In the genomic region with DNA sequence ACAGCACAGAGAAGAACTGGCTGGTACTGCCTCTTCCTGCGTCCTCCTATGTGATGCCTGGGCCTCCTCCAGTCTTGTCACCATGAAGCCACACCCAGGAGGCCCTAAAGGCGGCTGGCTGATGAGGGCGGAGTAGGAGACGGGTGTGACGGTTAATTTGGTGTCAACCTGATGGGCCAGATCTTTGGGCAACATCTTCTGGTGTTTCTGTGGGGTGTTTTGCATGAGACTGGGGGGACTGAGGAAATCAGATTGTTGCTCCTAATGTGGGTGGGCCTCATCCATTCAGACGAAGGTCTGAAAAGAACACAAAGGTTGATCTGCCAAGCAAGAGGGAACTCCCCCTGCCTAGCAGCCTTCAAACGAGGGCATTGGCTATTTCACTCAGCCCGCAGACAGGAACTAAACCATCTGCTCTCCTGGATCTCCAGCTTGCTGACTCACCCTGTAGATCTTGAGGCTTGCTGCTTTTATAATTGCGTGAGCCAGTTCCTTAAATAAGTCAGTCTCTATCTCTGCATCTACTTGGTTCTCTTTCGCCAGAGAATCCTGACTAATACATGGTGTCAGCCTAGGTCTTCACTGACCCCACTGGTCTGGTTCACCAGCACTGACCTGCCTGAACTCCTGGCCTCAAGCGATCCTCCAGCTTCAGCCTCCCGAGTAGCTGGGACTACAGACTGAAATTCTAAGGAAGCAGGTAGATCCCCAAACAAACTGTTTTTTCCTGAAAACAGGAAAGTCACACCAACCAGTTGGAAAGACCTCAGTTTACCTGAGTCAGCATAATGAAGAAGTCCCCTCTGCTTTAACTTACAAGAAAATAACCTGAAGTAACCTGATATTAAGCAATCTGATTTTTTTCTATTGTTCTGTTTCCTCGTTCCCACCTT, we compare ENCODE assay signal across 8 cellular contexts.
DNase-seq lines count a peak whose midpoint lies in the region; ATAC-seq and TF ChIP-seq lines count a peak whose summit lies in the region.

No MANE protein-coding gene starts in this region.

- no peaks in the 10 kb centered on the region for H3K27me3 Mint-ChIP-seq in effector memory CD8-positive, alpha-beta T cell
- peaks cover 4 to 7% of the 10 kb centered on the region in 2 donors for H3K27me3 Mint-ChIP-seq in stimulated activated naive B cell treated with anti-CD40 and anti-IgM and Interleukin-4, amounts not matched to agents 10 μg/mL and 1 μg/mL and 100 μg/mL, for 72 hours

- no peaks in the 10 kb centered on the region for H3K9me3 Mint-ChIP-seq in effector memory CD8-positive, alpha-beta T cell
- no peaks in the 10 kb centered on the region for H3K9me3 Mint-ChIP-seq in stimulated activated naive B cell treated with anti-CD40 and anti-IgM and Interleukin-4, amounts not matched to agents 10 μg/mL and 1 μg/mL and 100 μg/mL, for 72 hours

- peak overlapping the region; percentile 37 for H3K27ac ChIP-seq in OCI-LY1 (ENCODE audit: low read depth, low read length, poor library complexity, severe bottlenecking)

- peaks cover 23% of the 10 kb centered on the region for H3K4me1 ChIP-seq in OCI-LY1 (ENCODE audit: insufficient read depth, low read length, severe bottlenecking)

- H3K4me3 Mint-ChIP-seq in effector memory CD8-positive, alpha-beta T cell: no peak overlapping the region
- H3K4me3 Mint-ChIP-seq in stimulated activated naive B cell treated with anti-CD40 and anti-IgM and Interleukin-4, amounts not matched to agents 10 μg/mL and 1 μg/mL and 100 μg/mL, for 72 hours: no peak overlapping the region

- H3K9ac ChIP-seq in OCI-LY1 (ENCODE audit: low read length): no peak overlapping the region

- no peaks in the 10 kb centered on the region for H3K9me2 ChIP-seq in OCI-LY1 (ENCODE audit: low read depth, low read length)

- no peaks in the 10 kb centered on the region for H3K36me3 Mint-ChIP-seq in effector memory CD8-positive, alpha-beta T cell (ENCODE audit: insufficient read depth)
- no peaks in the 10 kb centered on the region for H3K36me3 Mint-ChIP-seq in stimulated activated naive B cell treated with anti-CD40 and anti-IgM and Interleukin-4, amounts not matched to agents 10 μg/mL and 1 μg/mL and 100 μg/mL, for 72 hours

- no peaks in the 10 kb centered on the region for H3K36me3 ChIP-seq in OCI-LY1 (ENCODE audit: insufficient read depth, low read length)

- peaks cover 0 to 6% of the 10 kb centered on the region in 2 donors for H3K4me1 Mint-ChIP-seq in effector memory CD8-positive, alpha-beta T cell (ENCODE audit: low read depth in 2 of 2)
- peaks cover 10 to 15% of the 10 kb centered on the region in 2 donors for H3K4me1 Mint-ChIP-seq in stimulated activated naive B cell treated with anti-CD40 and anti-IgM and Interleukin-4, amounts not matched to agents 10 μg/mL and 1 μg/mL and 100 μg/mL, for 72 hours

- ATAC-seq in effector memory CD8-positive, alpha-beta T cell (replicated peaks): peak; percentile 95
- peak; percentile 91 to 94 for ATAC-seq in stimulated activated naive B cell treated with anti-CD40 and anti-IgM and Interleukin-4, amounts not matched to agents 10 μg/mL and 1 μg/mL and 100 μg/mL, for 72 hours (replicated peaks)

- H3K79me2 ChIP-seq in OCI-LY1 (ENCODE audit: insufficient read depth, low read length): no peaks in the 10 kb centered on the region

- no peaks in the 10 kb centered on the region for H4K20me1 ChIP-seq in OCI-LY1 (ENCODE audit: insufficient read depth, low read length)

- no peaks in the 10 kb centered on the region for H3K9me3 ChIP-seq in OCI-LY1 (ENCODE audit: low read length)

- DNase-seq in activated naive CD4-positive, alpha-beta T cell treated with Interleukin-2 at 50 U/mL for 16 hours: peak; percentile 24
- DNase-seq in activated naive CD4-positive, alpha-beta T cell treated with anti-CD3 and anti-CD28 coated beads, Interleukin-2, amount 50 U/mL, for 16 hours: no peak
- DNase-seq in effector memory CD8-positive, alpha-beta T cell: peak; percentile 24 to 32 (median 30)
- peak; percentile 25 for DNase-seq in stimulated activated naive B cell treated with anti-CD40 and anti-IgM and Interleukin-4, amounts not matched to agents 10 μg/mL and 1 μg/mL and 100 μg/mL, for 72 hours
- DNase-seq in GM10266 (ENCODE audit: extremely low spot score): no peak
- DNase-seq in GM20000 (ENCODE audit: low spot score): no peak
- no peak for DNase-seq in HuH-7.5 (ENCODE audit: low spot score)

- H3F3A ChIP-seq in OCI-LY1 (ENCODE audit: insufficient read depth, low read length): no peaks in the 10 kb centered on the region

- H2AFZ ChIP-seq in OCI-LY1 (ENCODE audit: low read length): 0 out of 2 replicates have a peak overlapping the region, but pooled peaks have one; percentile 43

- no peaks in the 10 kb centered on the region for H3K27me3 ChIP-seq in OCI-LY1 (ENCODE audit: insufficient read depth, low read length)

- TF ChIP-seq CTCF in OCI-LY1 (IDR thresholded peaks at IDR 0.05; ENCODE audit: low read length): no peak
- TF ChIP-seq CTCF in GM10266 (IDR thresholded peaks at IDR 0.05; ENCODE audit: control insufficient read depth, insufficient read depth, low read depth, missing control alignments): no peak
- TF ChIP-seq CTCF in GM20000 (IDR thresholded peaks at IDR 0.05; ENCODE audit: extremely low read depth, missing control alignments): no peak

- no peak overlapping the region for H3K4me3 ChIP-seq in OCI-LY1 (ENCODE audit: low read depth, low read length, poor library complexity, severe bottlenecking)

- peak overlapping the region; percentile 85 to 90 for H3K27ac Mint-ChIP-seq in effector memory CD8-positive, alpha-beta T cell
- H3K27ac Mint-ChIP-seq in stimulated activated naive B cell treated with anti-CD40 and anti-IgM and Interleukin-4, amounts not matched to agents 10 μg/mL and 1 μg/mL and 100 μg/mL, for 72 hours: no peak overlapping the region

- peak overlapping the region; percentile 5; the same call in 1 of the 2 replicates for H3K4me2 ChIP-seq in OCI-LY1 (ENCODE audit: low read length)

Comparison
In these comparisons a context has a peak if more than half of its experiments do, and no peak if none do; other contexts are left out.
1. DNase-seq: peak in activated naive CD4-positive, alpha-beta T cell treated with Interleukin-2 at 50 U/mL for 16 hours (single experiment), effector memory CD8-positive, alpha-beta T cell (3 of 3) and stimulated activated naive B cell treated with anti-CD40 and anti-IgM and Interleukin-4, amounts not matched to agents 10 μg/mL and 1 μg/mL and 100 μg/mL, for 72 hours (single experiment); none in activated naive CD4-positive, alpha-beta T cell treated with anti-CD3 and anti-CD28 coated beads, Interleukin-2, amount 50 U/mL, for 16 hours (single experiment), GM10266 (single experiment), GM20000 (single experiment) and HuH-7.5 (single experiment).